In the genomic region with DNA sequence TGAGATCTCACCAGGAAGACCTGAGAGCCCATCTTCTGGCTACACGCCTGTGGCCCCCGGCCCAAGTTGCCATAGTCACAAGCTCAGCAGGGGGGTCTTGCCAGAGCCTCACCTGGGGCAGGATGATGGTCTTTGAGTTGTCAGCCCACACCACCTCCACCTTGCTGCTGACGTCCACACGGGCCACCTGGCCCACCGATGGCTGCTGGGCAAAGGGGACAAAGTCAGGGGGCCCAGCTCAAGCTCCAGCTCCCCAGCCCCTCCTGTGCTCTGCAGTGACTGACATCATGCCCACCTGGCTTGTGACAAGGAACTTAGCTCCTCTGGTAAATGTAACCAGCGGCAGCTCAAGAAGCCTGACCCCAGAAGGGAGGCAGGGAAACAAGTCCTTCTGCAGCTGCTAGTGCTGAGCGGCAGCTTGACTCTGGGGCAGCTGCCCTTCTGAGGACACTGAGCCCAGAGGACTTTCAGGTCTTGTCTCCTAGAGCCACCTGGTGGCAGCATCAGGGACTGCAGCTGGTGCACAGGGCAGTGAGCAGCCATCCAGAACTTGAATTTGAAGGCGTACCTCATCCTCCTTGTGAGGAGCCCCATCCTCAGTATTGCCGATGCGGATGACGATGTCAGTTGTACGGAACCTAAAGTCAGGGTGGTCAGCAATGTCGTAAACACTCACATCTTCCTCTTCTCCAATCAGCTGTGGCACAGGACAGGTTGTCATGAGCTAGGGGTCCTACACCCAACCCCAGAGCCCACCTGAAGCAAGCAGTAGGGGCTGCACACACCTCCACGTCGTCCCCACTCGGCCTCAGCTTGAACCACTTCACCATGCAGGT, we compare ENCODE assay signal across 8 cellular contexts. TPM values are rescaled to one million over a fixed set of nuclear protein-coding genes. Genes with fewer than 3 reads are reported as not detected.
DNase-seq lines count a peak whose midpoint lies in the region; ATAC-seq and TF ChIP-seq lines count a peak whose summit lies in the region.

No MANE protein-coding gene starts in this region.

- H3K9me3 ChIP-seq in Karpas-422 (ENCODE audit: low read length): no peaks in the 10 kb centered on the region

- H3K4me3 ChIP-seq in Karpas-422 (ENCODE audit: low read length) (no peak overlapping the region), fibroblast of pulmonary artery (replicated peaks; ENCODE audit: low read depth, low read length) (no peak overlapping the region)

- H3K4me3 Mint-ChIP-seq in activated T-cell treated with anti-CD3 and anti-CD28 coated beads, Interleukin-2, amount 50 U/mL, for 72 hours: no peak overlapping the region

- H3K9me2 ChIP-seq in Karpas-422 (replicated peaks; ENCODE audit: insufficient read depth, low read length): no peaks in the 10 kb centered on the region

- DNase-seq in DMS53 (lab: John Stamatoyannopoulos, UW) (peak; percentile 96), Karpas-422 (peak; percentile 94), RPMI7951 (ENCODE audit: low read depth) (peak; percentile 79), fibroblast of pulmonary artery (ENCODE audit: low read depth) (peak; percentile 91), nucleus accumbens (lab: John Stamatoyannopoulos, UW) (peak in 54 of 56 donors; percentile 21 to 94 (median 72)), substantia nigra (lab: John Stamatoyannopoulos, UW) (peak; percentile 14 to 93 (median 82))
- peak; percentile 85 to 88 for DNase-seq in activated T-cell treated with anti-CD3 and anti-CD28 coated beads, Interleukin-2, amount 50 U/mL, for 72 hours

- TF ChIP-seq CTCF in fibroblast of pulmonary artery (IDR thresholded peaks at IDR 0.05; ENCODE audit: low read length, missing control alignments): peak; percentile 98

- no peak overlapping the region for H3K4me2 ChIP-seq in Karpas-422 (ENCODE audit: low read depth, low read length, poor library complexity, severe bottlenecking)

- no peaks in the 10 kb centered on the region for H4K20me1 ChIP-seq in Karpas-422 (ENCODE audit: insufficient read depth, low read depth, low read length)

- no peaks in the 10 kb centered on the region for H3K4me1 Mint-ChIP-seq in activated T-cell treated with anti-CD3 and anti-CD28 coated beads, Interleukin-2, amount 50 U/mL, for 72 hours (ENCODE audit: low read depth)

- H3K27ac ChIP-seq in Karpas-422 (ENCODE audit: low read length) (no peak overlapping the region), substantia nigra (ENCODE audit: low read depth, low read length, poor library complexity, severe bottlenecking) (peak overlapping the region; percentile 39)

- H3K9me3 Mint-ChIP-seq in activated T-cell treated with anti-CD3 and anti-CD28 coated beads, Interleukin-2, amount 50 U/mL, for 72 hours: no peaks in the 10 kb centered on the region

- no peak overlapping the region for H2AFZ ChIP-seq in Karpas-422 (ENCODE audit: low read length)

- H3K9ac ChIP-seq in Karpas-422 (ENCODE audit: low read length): no peak overlapping the region

- H3K36me3 Mint-ChIP-seq in activated T-cell treated with anti-CD3 and anti-CD28 coated beads, Interleukin-2, amount 50 U/mL, for 72 hours (ENCODE audit: insufficient read depth in 2 of 2): peaks cover 0 to 6% of the 10 kb centered on the region in 2 donors

- H3K36me3 ChIP-seq in Karpas-422 (ENCODE audit: insufficient read depth, low read length): peaks cover 11% of the 10 kb centered on the region; the same call in 1 of the 2 replicates

- peak; percentile 78 to 83 for ATAC-seq in activated T-cell treated with anti-CD3 and anti-CD28 coated beads, Interleukin-2, amount 50 U/mL, for 72 hours (replicated peaks in 1 of 2)
- no peak for ATAC-seq in GM21619 (IDR thresholded peaks at IDR 0.05; ENCODE audit: unreplicated experiment)

- H3K79me2 ChIP-seq in Karpas-422 (ENCODE audit: low read length): no peaks in the 10 kb centered on the region

- H3K27me3 ChIP-seq in Karpas-422 (ENCODE audit: low read length): no peaks in the 10 kb centered on the region

- no peaks in the 10 kb centered on the region for H3K4me1 ChIP-seq in Karpas-422 (ENCODE audit: low read length)

- H3K27me3 Mint-ChIP-seq in activated T-cell treated with anti-CD3 and anti-CD28 coated beads, Interleukin-2, amount 50 U/mL, for 72 hours (ENCODE audit: low read depth): no peaks in the 10 kb centered on the region

- no peak overlapping the region for H3K27ac Mint-ChIP-seq in activated T-cell treated with anti-CD3 and anti-CD28 coated beads, Interleukin-2, amount 50 U/mL, for 72 hours

RNA-seq across cellular contexts. Expression of a gene that starts 13.5 kb away (rescaled TPM):
- 0.67 and 3.9 TPM in 2 replicates for total RNA-seq in Karpas-422 (2014; rRNA removed; shearing (Covaris generic); ENCODE audit: low replicate concordance)
- 34.6 and 37.6 TPM in 2 replicates for total RNA-seq in RPMI7951 (2014; rRNA removed; shearing (Covaris generic))
- 10 to 100 TPM; 11.6 to 13.9 TPM for total RNA-seq in activated T-cell treated with anti-CD3 and anti-CD28 coated beads, Interleukin-2, amount 50 U/mL, for 72 hours

RNA-seq across cellular contexts. Expression of a gene that starts 44.2 kb away (rescaled TPM):
- total RNA-seq in Karpas-422 (2014; rRNA removed; shearing (Covaris generic); ENCODE audit: low replicate concordance): 27.6 and 41.1 TPM in 2 replicates
- total RNA-seq in RPMI7951 (2014; rRNA removed; shearing (Covaris generic)): 54.8 and 55.7 TPM in 2 replicates
- 10 to 100 TPM; 46.4 to 52.6 TPM for total RNA-seq in activated T-cell treated with anti-CD3 and anti-CD28 coated beads, Interleukin-2, amount 50 U/mL, for 72 hours

RNA-seq across cellular contexts. Expression of a gene that starts 55.0 kb away (rescaled TPM):
- total RNA-seq in Karpas-422 (2014; rRNA removed; shearing (Covaris generic); ENCODE audit: low replicate concordance): 10.5 and 19.9 TPM in 2 replicates
- 7.6 and 9.8 TPM in 2 replicates for total RNA-seq in RPMI7951 (2014; rRNA removed; shearing (Covaris generic))
- total RNA-seq in activated T-cell treated with anti-CD3 and anti-CD28 coated beads, Interleukin-2, amount 50 U/mL, for 72 hours: 10 to 100 TPM; 21.5 to 22.8 TPM
